ENCODE assay signal across 1 cellular context in the genomic region with DNA sequence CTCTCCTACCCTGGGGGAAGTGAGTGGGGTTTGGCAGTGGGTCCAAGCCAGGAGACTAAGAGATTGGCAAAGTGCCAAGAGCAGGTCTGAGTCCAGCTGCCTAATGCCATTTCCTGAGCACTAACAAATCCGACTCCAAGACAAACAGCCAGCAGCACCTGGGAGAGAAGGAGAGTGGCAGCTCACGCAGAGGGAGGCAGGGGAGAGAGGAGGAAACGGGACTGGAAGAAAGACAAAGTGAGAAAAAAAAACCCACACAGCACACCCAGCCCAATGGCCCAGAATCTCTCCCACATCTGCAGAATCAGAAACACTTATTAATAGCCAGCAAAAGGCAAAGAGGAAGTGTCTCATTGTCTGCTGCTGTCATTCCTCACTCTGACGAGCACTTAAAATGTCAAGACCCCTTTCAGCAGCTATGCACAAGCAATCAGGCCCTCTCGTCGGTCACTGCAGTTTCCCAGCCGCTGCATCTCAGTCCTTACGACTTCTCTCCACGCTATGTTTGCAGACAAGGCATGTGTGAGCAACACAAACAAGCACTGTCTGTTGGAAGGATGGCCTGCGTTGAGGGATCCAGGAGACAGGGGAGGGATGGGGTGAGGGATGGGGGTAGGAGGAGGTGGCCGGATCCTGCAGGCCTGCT.
TF ChIP-seq lines count a peak whose summit lies in the region.

No MANE protein-coding gene starts in this region.

TF ChIP-seq in H1, 55 proteins besides CTCF, POLR2A, EP300 and RAD21:
- TF ChIP-seq TBP (IDR thresholded peaks at IDR 0.05; ENCODE audit: low read depth, low read length) (no peak), TAF1 (IDR thresholded peaks at IDR 0.05; ENCODE audit: low read depth, low read length) (no peak), TEAD4 (IDR thresholded peaks at IDR 0.05; ENCODE audit: low read depth, low read length) (no peak), NRF1 (IDR thresholded peaks at IDR 0.05; ENCODE audit: low read depth, low read length) (no peak)
TF ChIP-seq in H1: peak in this region for 0.
